8 cellular contexts compared by ENCODE assay signal in the genomic region with DNA sequence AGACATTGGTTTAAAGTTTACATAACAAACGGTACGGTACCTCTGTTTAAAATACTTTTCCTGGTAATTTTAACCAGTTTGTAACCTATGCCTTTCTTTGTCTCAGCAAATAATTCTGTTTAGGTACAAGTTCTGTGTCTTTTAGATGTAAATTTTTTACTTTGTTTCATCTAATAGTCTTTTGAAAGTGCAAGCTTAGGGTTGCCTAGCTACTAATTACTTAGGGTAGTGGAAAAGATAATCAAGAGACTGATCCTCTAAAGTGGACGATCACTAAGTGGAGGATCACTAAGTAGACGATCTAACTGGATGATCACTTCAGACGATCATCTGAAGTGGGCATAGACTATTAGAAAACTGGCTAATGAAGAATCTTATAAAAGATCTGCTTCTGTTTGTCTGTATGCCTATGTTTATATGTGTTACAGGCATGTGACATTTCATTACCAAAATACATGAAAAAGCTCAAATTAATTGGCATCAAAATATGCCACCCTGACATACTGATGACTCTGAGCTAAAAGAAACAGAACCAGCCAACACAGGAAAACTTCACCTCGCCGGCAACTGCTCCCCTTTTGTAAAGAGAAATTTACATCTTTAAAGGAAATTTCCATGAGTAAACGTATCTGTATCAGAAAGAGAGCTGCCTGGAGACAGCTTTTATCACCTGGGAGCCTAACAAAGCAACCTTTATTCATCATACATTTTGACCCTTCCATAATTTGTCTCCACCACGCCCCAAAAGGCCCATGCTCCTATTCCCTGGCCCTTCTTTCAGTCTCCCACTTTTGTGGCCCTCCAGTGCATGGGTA. TPM values are rescaled to one million over a fixed set of nuclear protein-coding genes. Genes with fewer than 3 reads are reported as not detected.
A peak's percentile ranks its signal among the peaks of the same experiment; 100 is the strongest.
DNase-seq lines count a peak whose midpoint lies in the region; ATAC-seq, FAIRE-seq and TF ChIP-seq lines count a peak whose summit lies in the region.

No MANE protein-coding gene starts in this region.

- DNase-seq in A549 (ENCODE audit: low read depth in 1 of 2, low spot score in 1 of 2) = no peak
- no peak for DNase-seq in HFF-Myc (ENCODE audit: extremely low read depth, low read depth)
- DNase-seq in ascending aorta (ENCODE audit: low spot score in 2 of 2) = no peak
- DNase-seq in HepG2 (ENCODE audit: low spot score) = peak; percentile 45
- no peak for DNase-seq in transverse colon
- no peak for DNase-seq in activated effector memory CD4-positive, alpha-beta T cell treated with anti-CD3 and anti-CD28 coated beads, Interleukin-2, amount 50 U/mL, for 16 hours

- FAIRE-seq in A549 (lab: Jason Lieb, UNC) = no peak
- no peak for FAIRE-seq in HepG2 (lab: Jason Lieb, UNC)

- H3K9me3 ChIP-seq in A549 (peaks cover 7% of the 10 kb centered on the region; the same call in 1 of the 3 replicates), ascending aorta (no peaks in the 10 kb centered on the region), HepG2 (ENCODE audit: low read length) (peaks cover 5% of the 10 kb centered on the region), transverse colon (no peaks in the 10 kb centered on the region)

- no peak for TF ChIP-seq EP300 in A549 (IDR thresholded peaks at IDR 0.05)
- no peak for TF ChIP-seq EP300 in HepG2 (IDR thresholded peaks at IDR 0.05; ENCODE audit: low read depth in 2 of 2, low read length in 2 of 2)
- no peak for TF ChIP-seq EP300 in HepG2 (CRISPR knock-in tag; IDR thresholded peaks at IDR 0.05; ENCODE audit: borderline replicate concordance)
- no peak for TF ChIP-seq EP300 in transverse colon (IDR thresholded peaks at IDR 0.05; ENCODE audit: low read depth)

- in situ Hi-C loops in HepG2 (cut with HindIII; ENCODE audit: extremely low pct_ligation_motif_present, low pct_unique_long_range_greater_than_20kb) (no loop called here), transverse colon (cut with MboI; ENCODE audit: low pct_ligation_motif_present in 1 of 4, low pct_unique_long_range_greater_than_20kb in 1 of 4, low sequenced_read_pairs in 3 of 4) (loop anchor here in 1 of 4 donors (25.0 kb wide), 1 partner anchor 104 kb away; no protein-coding TSS in a partner anchor)

- peaks cover 9% of the 10 kb centered on the region; the same call in 1 of the 3 replicates for H3K4me1 ChIP-seq in A549
- H3K4me1 ChIP-seq in ascending aorta = peaks cover 3 to 24% of the 10 kb centered on the region in 2 donors
- H3K4me1 ChIP-seq in HepG2 (ENCODE audit: insufficient read depth, low read length) = peaks cover 42% of the 10 kb centered on the region
- peaks cover 5 to 47% (median 18%) of the 10 kb centered on the region in 4 donors for H3K4me1 ChIP-seq in transverse colon

- ATAC-seq in A549 = peak in 1 of 2 experiments; percentile 1; a peak in 1 of 6 replicates
- peak; percentile 2; the same call in 2 of the 3 replicates for ATAC-seq in HepG2
- no peak for ATAC-seq in GM21529 (IDR thresholded peaks at IDR 0.05; ENCODE audit: unreplicated experiment)
- no peak for ATAC-seq in HG02588 (IDR thresholded peaks at IDR 0.05; ENCODE audit: unreplicated experiment)

- peak overlapping the region; percentile 86 for H3K9ac ChIP-seq in HepG2 (ENCODE audit: insufficient read depth, low read depth, low read length)

- POLR2A ChIA-PET in A549 (lab: Yijun Ruan, JAX) (interaction anchor here (1.5 to 1.7 kb wide), 2 partner anchors 16 to 50 kb away, joined by 4 to 9 read pairs; partner anchors contain the start of genes FKBP9 and KBTBD2), HepG2 (lab: Yijun Ruan, JAX) (interaction anchor here (3.3 to 3.5 kb wide), 2 partner anchors 16 to 120 kb away, joined by 11 to 30 read pairs; partner anchors contain the start of genes FKBP9 and NT5C3A)

- intact Hi-C loops in ascending aorta (cut with DNase I) (loop anchor here (5.0 kb wide), 2 partner anchors 121 to 444 kb away; partner anchors contain the start of genes AVL9 and NT5C3A), HepG2 (cut with micrococcal nuclease; ENCODE audit: unreplicated experiment) (loop anchor here (2.0 to 5.0 kb wide), 2 partner anchors 49 to 166 kb away; partner anchors contain the start of gene RP9), transverse colon (cut with DNase I; ENCODE audit: low total_unique reads) (no loop called here)

- H3K27ac ChIP-seq in A549 (peak overlapping the region; percentile 96 to 98), ascending aorta (peak overlapping the region; percentile 88 to 98), HepG2 (ENCODE audit: extremely low read length, insufficient read depth, low read length) (peak overlapping the region; percentile 92), transverse colon (peak overlapping the region; percentile 96 to 99 (median 99))

- 61% methylated on average over 9 of the region's 9 CpGs for WGBS in A549 (ENCODE audit: missing lambda C conversion rate)
- WGBS in HepG2 (ENCODE audit: low lambda C conversion rate) = 28% methylated on average over 9 of the region's 9 CpGs
- 17 to 31% methylated on average over 8 to 9 of the region's 9 CpGs for WGBS in transverse colon (ENCODE audit: low coverage in 1 of 2), 2 donors

- no peak overlapping the region for H2AFZ ChIP-seq in HepG2 (ENCODE audit: low read length)

- H3K27me3 ChIP-seq in ascending aorta (no peaks in the 10 kb centered on the region), HepG2 (ENCODE audit: control insufficient read depth in 1 of 2, insufficient read depth in 2 of 2, low read length in 2 of 2) (peaks cover 0 to 2% of the 10 kb centered on the region in 2 experiments; a peak in 1 of 5 replicates), transverse colon (no peaks in the 10 kb centered on the region)

- CTCF ChIA-PET in A549 (lab: Yijun Ruan, JAX) = interaction anchor here (0.9 to 1.4 kb wide), 3 partner anchors 16 to 166 kb away, joined by 3 to 4 read pairs (median 4); partner anchors contain the start of gene FKBP9
- CTCF ChIA-PET in HepG2 (lab: Yijun Ruan, JAX; ENCODE audit: low intra/inter-chr PET ratio, low total read pairs) = no interaction called here

- H3K36me3 ChIP-seq in ascending aorta (no peaks in the 10 kb centered on the region), HepG2 (replicated peaks in 1 of 2; ENCODE audit: control insufficient read depth in 1 of 2, insufficient read depth in 2 of 2, low read length in 2 of 2) (no peaks in the 10 kb centered on the region; a peak in 1 of 5 replicates), transverse colon (no peaks in the 10 kb centered on the region)

- H3K79me2 ChIP-seq in HepG2 (ENCODE audit: insufficient read depth, low read length) = peaks cover 46% of the 10 kb centered on the region

- TF ChIP-seq POLR2A in A549 (IDR thresholded peaks at IDR 0.05; ENCODE audit: low read length) = no peak
- no peak for TF ChIP-seq POLR2A in HepG2 (IDR thresholded peaks at IDR 0.05; ENCODE audit: insufficient read depth in 1 of 2, low read depth in 2 of 2, low read length in 2 of 2)
- no peak for TF ChIP-seq POLR2A in transverse colon (IDR thresholded peaks at IDR 0.05)

- H3K4me3 ChIP-seq in A549 = peak overlapping the region; percentile 84
- peak overlapping the region; percentile 82 for H3K4me3 ChIP-seq in HFF-Myc (replicated peaks; ENCODE audit: low read depth, low read length)
- H3K4me3 ChIP-seq in ascending aorta = peak overlapping the region; percentile 92 to 100
- H3K4me3 ChIP-seq in HepG2 (replicated peaks in 1 of 3; ENCODE audit: insufficient read depth in 1 of 3, low read depth in 2 of 3, low read length in 3 of 3) = peak overlapping the region; percentile 74 to 90 (median 85)
- H3K4me3 ChIP-seq in transverse colon = peak overlapping the region; percentile 68 to 98 (median 90)

- H4K20me1 ChIP-seq in HepG2 (ENCODE audit: insufficient read depth, low read length) = peaks cover 3% of the 10 kb centered on the region; the same call in 1 of the 2 replicates

- TF ChIP-seq CTCF in A549 (IDR thresholded peaks at IDR 0.05) (no peak), HFF-Myc (IDR thresholded peaks at IDR 0.05; ENCODE audit: low read depth, low read length, missing control alignments) (no peak), ascending aorta (IDR thresholded peaks at IDR 0.05) (no peak), HepG2 (CRISPR knock-in tag; IDR thresholded peaks at IDR 0.05) (no peak), transverse colon (IDR thresholded peaks at IDR 0.05) (no peak)

- H3K4me2 ChIP-seq in A549 (peak overlapping the region; percentile 70), HepG2 (ENCODE audit: low read depth, low read length) (peak overlapping the region; percentile 77)

- TF ChIP-seq RAD21 in A549 (conservative IDR thresholded peaks at IDR 0.05 in 1 of 2, IDR thresholded peaks at IDR 0.05 in 1 of 2) (no peak), HepG2 (CRISPR knock-in tag; IDR thresholded peaks at IDR 0.05) (no peak)

- BruUV-seq in HepG2 (replicated peaks; lab: Mats Ljungman, UMichigan) = no TSS peak

RNA-seq across cellular contexts. Expression of gene FKBP9, which starts 15.9 kb away (rescaled TPM):
- 130 and 140 TPM in 2 replicates for polyA plus RNA-seq in A549 (2011; rRNA removed)
- polyA plus RNA-seq in A549 (2012; cell fraction: cytosol; rRNA removed) = 55.1 and 65.9 TPM in 2 replicates
- polyA plus RNA-seq in A549 (2012; cell fraction: nucleus; rRNA removed) = 93.0 and 171 TPM in 2 replicates
- 106 to 123 TPM (median 112 TPM) in 3 replicates for polyA plus RNA-seq in A549 (2017; fragmentation: RNase III; extraction: RNeasy Plus Mini Kit Qiagen cat#74134 plus additional on column Dnase treatment)
- 140 and 160 TPM in 2 replicates for polyA minus RNA-seq in A549 (2011; rRNA and poly(A)+ RNA removed)
- total RNA-seq in ascending aorta = 302 TPM
- 24.5 and 41.5 TPM in 2 replicates for total RNA-seq in HepG2 (2016; rRNA removed; fragmentation: Illumina TruSeq; extraction: Trizol)
- total RNA-seq in HepG2 (2016; cell fraction: cytosol; rRNA removed; fragmentation: Illumina TruSeq; extraction: Trizol; ENCODE audit: low read depth) = 10.6 and 11.3 TPM in 2 replicates
- 18.6 and 40.4 TPM in 2 replicates for total RNA-seq in HepG2 (2016; cell fraction: insoluble cytoplasmic fraction; rRNA removed; fragmentation: Illumina TruSeq; extraction: Trizol)
- total RNA-seq in HepG2 (2016; cell fraction: membrane; rRNA removed; fragmentation: Illumina TruSeq; extraction: Trizol) = 23.9 and 24.7 TPM in 2 replicates
- total RNA-seq in HepG2 (2016; cell fraction: nucleus; rRNA removed; fragmentation: Illumina TruSeq; extraction: Trizol) = 34.4 and 46.6 TPM in 2 replicates
- polyA plus RNA-seq in HepG2 (2011; rRNA removed) = 30.9 and 34.0 TPM in 2 replicates
- 34.8 and 39.4 TPM in 2 replicates for polyA plus RNA-seq in HepG2 (2011; cell fraction: cytosol; rRNA removed)
- polyA plus RNA-seq in HepG2 (2011; cell fraction: nucleus; rRNA removed) = 28.4 and 28.9 TPM in 2 replicates
- polyA plus RNA-seq in HepG2 (2012) = 47.8 and 53.2 TPM in 2 replicates
- polyA plus RNA-seq in HepG2 (2016; cell fraction: cytosol; fragmentation: Illumina TruSeq; extraction: Trizol; ENCODE audit: low read depth) = 7.1 and 8.1 TPM in 2 replicates
- polyA plus RNA-seq in HepG2 (2016; cell fraction: insoluble cytoplasmic fraction; fragmentation: Illumina TruSeq; extraction: Trizol; ENCODE audit: low read depth) = 20.8 and 23.9 TPM in 2 replicates
- 17.5 and 18.0 TPM in 2 replicates for polyA plus RNA-seq in HepG2 (2016; cell fraction: membrane; fragmentation: Illumina TruSeq; extraction: Trizol; ENCODE audit: low read depth)
- 44.2 and 50.8 TPM in 2 replicates for polyA plus RNA-seq in HepG2 (2016; cell fraction: nucleus; fragmentation: Illumina TruSeq; extraction: Trizol; ENCODE audit: insufficient read depth, low read depth)
- polyA minus RNA-seq in HepG2 (2011; rRNA and poly(A)+ RNA removed; ENCODE audit: low replicate concordance) = 45.2 and 45.6 TPM in 2 replicates
- polyA minus RNA-seq in HepG2 (2011; cell fraction: cytosol; rRNA and poly(A)+ RNA removed) = 50.7 and 53.4 TPM in 2 replicates
- 30.8 and 31.8 TPM in 2 replicates for polyA minus RNA-seq in HepG2 (2011; cell fraction: nucleus; rRNA and poly(A)+ RNA removed)
- 100 to 1,000 TPM; 124 to 191 (median 180) TPM for total RNA-seq in transverse colon

RNA-seq across cellular contexts. Expression of gene KBTBD2, which starts 49.8 kb away (rescaled TPM):
- 43.0 and 43.7 TPM in 2 replicates for polyA plus RNA-seq in A549 (2011; rRNA removed)
- 11.5 and 13.4 TPM in 2 replicates for polyA plus RNA-seq in A549 (2012; cell fraction: cytosol; rRNA removed)
- polyA plus RNA-seq in A549 (2012; cell fraction: nucleus; rRNA removed) = 10.9 and 17.7 TPM in 2 replicates
- polyA plus RNA-seq in A549 (2017; fragmentation: RNase III; extraction: RNeasy Plus Mini Kit Qiagen cat#74134 plus additional on column Dnase treatment) = 24.2 to 26.9 TPM (median 25.5 TPM) in 3 replicates
- polyA minus RNA-seq in A549 (2011; rRNA and poly(A)+ RNA removed) = 22.8 and 23.4 TPM in 2 replicates
- total RNA-seq in ascending aorta = 16.1 TPM
- total RNA-seq in HepG2 (2016; rRNA removed; fragmentation: Illumina TruSeq; extraction: Trizol) = 25.2 and 33.6 TPM in 2 replicates
- 7.9 and 13.5 TPM in 2 replicates for total RNA-seq in HepG2 (2016; cell fraction: cytosol; rRNA removed; fragmentation: Illumina TruSeq; extraction: Trizol; ENCODE audit: low read depth)
- 25.6 and 31.4 TPM in 2 replicates for total RNA-seq in HepG2 (2016; cell fraction: insoluble cytoplasmic fraction; rRNA removed; fragmentation: Illumina TruSeq; extraction: Trizol)
- 18.4 and 19.0 TPM in 2 replicates for total RNA-seq in HepG2 (2016; cell fraction: membrane; rRNA removed; fragmentation: Illumina TruSeq; extraction: Trizol)
- total RNA-seq in HepG2 (2016; cell fraction: nucleus; rRNA removed; fragmentation: Illumina TruSeq; extraction: Trizol) = 25.8 and 27.2 TPM in 2 replicates
- 20.1 and 24.0 TPM in 2 replicates for polyA plus RNA-seq in HepG2 (2011; rRNA removed)
- 10.9 and 15.6 TPM in 2 replicates for polyA plus RNA-seq in HepG2 (2011; cell fraction: cytosol; rRNA removed)
- 19.7 and 19.8 TPM in 2 replicates for polyA plus RNA-seq in HepG2 (2011; cell fraction: nucleus; rRNA removed)
- polyA plus RNA-seq in HepG2 (2012) = 28.6 and 34.5 TPM in 2 replicates
- polyA plus RNA-seq in HepG2 (2016; cell fraction: cytosol; fragmentation: Illumina TruSeq; extraction: Trizol; ENCODE audit: low read depth) = 4.4 and 4.5 TPM in 2 replicates
- 19.2 and 21.5 TPM in 2 replicates for polyA plus RNA-seq in HepG2 (2016; cell fraction: insoluble cytoplasmic fraction; fragmentation: Illumina TruSeq; extraction: Trizol; ENCODE audit: low read depth)
- polyA plus RNA-seq in HepG2 (2016; cell fraction: membrane; fragmentation: Illumina TruSeq; extraction: Trizol; ENCODE audit: low read depth) = 8.7 and 9.9 TPM in 2 replicates
- 29.1 and 29.9 TPM in 2 replicates for polyA plus RNA-seq in HepG2 (2016; cell fraction: nucleus; fragmentation: Illumina TruSeq; extraction: Trizol; ENCODE audit: insufficient read depth, low read depth)
- 16.4 and 17.8 TPM in 2 replicates for polyA minus RNA-seq in HepG2 (2011; rRNA and poly(A)+ RNA removed; ENCODE audit: low replicate concordance)
- 30.3 and 34.7 TPM in 2 replicates for polyA minus RNA-seq in HepG2 (2011; cell fraction: cytosol; rRNA and poly(A)+ RNA removed)
- 64.3 and 71.3 TPM in 2 replicates for polyA minus RNA-seq in HepG2 (2011; cell fraction: nucleus; rRNA and poly(A)+ RNA removed)
- 10 to 100 TPM; 29.9 to 72.8 (median 32.3) TPM for total RNA-seq in transverse colon
